In genomic region chr12:55715833-55716581, GRCh38 we compare ENCODE assay signal across 1 cellular context.
TF ChIP-seq lines count a peak whose summit lies in the region.

BLOC1S1 (plus strand) TSS chr12:55716046; CDS start chr12:55716052, 6 bp downstream.

TF ChIP-seq in HepG2, 621 proteins besides CTCF, POLR2A, EP300 and RAD21 (continued from another document and continues in another):
- TF ChIP-seq ZBTB46 (CRISPR knock-in tag; IDR thresholded peaks at IDR 0.05; ENCODE audit: borderline replicate concordance) = no peak
- peak; percentile 21; the same call in 1 of the 2 replicates for TF ChIP-seq ATF3 (CRISPR knock-in tag; IDR thresholded peaks at IDR 0.05)
- TF ChIP-seq ATF7 (IDR thresholded peaks at IDR 0.05) = no peak
- TF ChIP-seq ATF7 (CRISPR knock-in tag; IDR thresholded peaks at IDR 0.05) = no peak
- peak; percentile 75; the same call in 1 of the 2 replicates for TF ChIP-seq HOXA9 (CRISPR knock-in tag; IDR thresholded peaks at IDR 0.05; ENCODE audit: borderline replicate concordance)
- TF ChIP-seq TEAD2 (CRISPR knock-in tag; IDR thresholded peaks at IDR 0.05) = no peak
- peak; percentile 49; the same call in 1 of the 2 replicates for TF ChIP-seq ZNF343 (CRISPR knock-in tag; IDR thresholded peaks at IDR 0.05)
- peak; percentile 85; the same call in 1 of the 2 replicates for TF ChIP-seq ZNF589 (CRISPR knock-in tag; conservative IDR thresholded peaks at IDR 0.05)
- TF ChIP-seq ARHGAP35 (CRISPR knock-in tag; IDR thresholded peaks at IDR 0.05; ENCODE audit: borderline replicate concordance) = no peak
- peak; percentile 93 for TF ChIP-seq SP5 (CRISPR knock-in tag; IDR thresholded peaks at IDR 0.05; ENCODE audit: borderline replicate concordance, low read depth)
- no peak for TF ChIP-seq ZNF10 (CRISPR knock-in tag; IDR thresholded peaks at IDR 0.05; ENCODE audit: borderline replicate concordance, low read depth)
- peak; percentile 95 for TF ChIP-seq ZNF572 (CRISPR knock-in tag; IDR thresholded peaks at IDR 0.05)
- TF ChIP-seq MTF2 (CRISPR knock-in tag; IDR thresholded peaks at IDR 0.05; ENCODE audit: borderline replicate concordance) = no peak
- peak; percentile 29; the same call in 1 of the 2 replicates for TF ChIP-seq NR2F6 (IDR thresholded peaks at IDR 0.05)
- TF ChIP-seq NR2F6 (CRISPR knock-in tag; IDR thresholded peaks at IDR 0.05) = peak; percentile 66
- TF ChIP-seq THAP8 (CRISPR knock-in tag; IDR thresholded peaks at IDR 0.05; ENCODE audit: borderline replicate concordance) = no peak
- TF ChIP-seq WIZ (CRISPR knock-in tag; IDR thresholded peaks at IDR 0.05) = no peak
- peak; percentile 59; the same call in 1 of the 2 replicates for TF ChIP-seq THRA (CRISPR knock-in tag; IDR thresholded peaks at IDR 0.05; ENCODE audit: borderline replicate concordance)
- TF ChIP-seq ZNF839 (CRISPR knock-in tag; IDR thresholded peaks at IDR 0.05; ENCODE audit: borderline replicate concordance) = no peak
- TF ChIP-seq FOXA1 (IDR thresholded peaks at IDR 0.05) = no peak
- TF ChIP-seq FOXA1 (CRISPR knock-in tag; IDR thresholded peaks at IDR 0.05) = no peak; the same call in 1 of the 2 replicates
- TF ChIP-seq NFIB (CRISPR knock-in tag; IDR thresholded peaks at IDR 0.05; ENCODE audit: borderline replicate concordance) = no peak
- no peak for TF ChIP-seq ZNF720 (CRISPR knock-in tag; IDR thresholded peaks at IDR 0.05)
- no peak; the same call in 1 of the 2 replicates for TF ChIP-seq AKAP8 (CRISPR knock-in tag; IDR thresholded peaks at IDR 0.05)
- TF ChIP-seq FOXK2 (IDR thresholded peaks at IDR 0.05) = no peak
- TF ChIP-seq EHMT2 (IDR thresholded peaks at IDR 0.05; ENCODE audit: borderline replicate concordance, low read depth, low read length) = no peak; the same call in 1 of the 2 replicates
- TF ChIP-seq ETV5 (CRISPR knock-in tag; IDR thresholded peaks at IDR 0.05; ENCODE audit: borderline replicate concordance) = peak; percentile 97
- TF ChIP-seq HNF4A (CRISPR knock-in tag; IDR thresholded peaks at IDR 0.05) = peak; percentile 27; the same call in 1 of the 2 replicates
- TF ChIP-seq CEBPB (IDR thresholded peaks at IDR 0.05; ENCODE audit: borderline replicate concordance, low read depth, low read length) = peak; percentile 40; the same call in 1 of the 2 replicates
- TF ChIP-seq ZMYM2 (CRISPR knock-in tag; IDR thresholded peaks at IDR 0.05) = no peak
- TF ChIP-seq ZFP41 (CRISPR knock-in tag; IDR thresholded peaks at IDR 0.05; ENCODE audit: borderline replicate concordance) = no peak
- TF ChIP-seq YEATS4 (CRISPR knock-in tag; IDR thresholded peaks at IDR 0.05; ENCODE audit: borderline replicate concordance) = peak; percentile 84
- 0 out of 2 replicates have a peak, but pooled peaks have one; percentile 34 for TF ChIP-seq NR0B2 (CRISPR knock-in tag; IDR thresholded peaks at IDR 0.05)
- peak; percentile 71; the same call in 1 of the 2 replicates for TF ChIP-seq FOXC1 (CRISPR knock-in tag; IDR thresholded peaks at IDR 0.05; ENCODE audit: borderline replicate concordance)
- no peak for TF ChIP-seq HHEX (CRISPR knock-in tag; IDR thresholded peaks at IDR 0.05)
- no peak for TF ChIP-seq TFAP4 (IDR thresholded peaks at IDR 0.05; ENCODE audit: borderline replicate concordance, low read depth)
- TF ChIP-seq ELF1 (CRISPR knock-in tag; IDR thresholded peaks at IDR 0.05) = peak; percentile 92
- TF ChIP-seq ZBTB10 (CRISPR knock-in tag; IDR thresholded peaks at IDR 0.05; ENCODE audit: borderline replicate concordance) = no peak
- no peak for TF ChIP-seq MAZ (IDR thresholded peaks at IDR 0.05; ENCODE audit: borderline replicate concordance, low read depth, low read length)
- TF ChIP-seq MAZ (CRISPR knock-in tag; IDR thresholded peaks at IDR 0.05; ENCODE audit: low read depth) = peak; percentile 41; the same call in 1 of the 2 replicates
- peak; percentile 77; the same call in 1 of the 2 replicates for TF ChIP-seq TFDP2 (CRISPR knock-in tag; IDR thresholded peaks at IDR 0.05)
- TF ChIP-seq HBP1 (CRISPR knock-in tag; IDR thresholded peaks at IDR 0.05; ENCODE audit: low read depth) = peak; percentile 85; the same call in 1 of the 2 replicates
- no peak for TF ChIP-seq STAG1 (CRISPR knock-in tag; IDR thresholded peaks at IDR 0.05)
- TF ChIP-seq ZNF678 (CRISPR knock-in tag; IDR thresholded peaks at IDR 0.05) = no peak
- no peak for TF ChIP-seq SCMH1 (CRISPR knock-in tag; IDR thresholded peaks at IDR 0.05; ENCODE audit: borderline replicate concordance)
- peak; percentile 82 for TF ChIP-seq UBTF (CRISPR knock-in tag; IDR thresholded peaks at IDR 0.05)
- peak; percentile 35; the same call in 1 of the 2 replicates for TF ChIP-seq PRDM10 (CRISPR knock-in tag; IDR thresholded peaks at IDR 0.05; ENCODE audit: low read depth)
- TF ChIP-seq YEATS2 (CRISPR knock-in tag; IDR thresholded peaks at IDR 0.05; ENCODE audit: borderline replicate concordance) = peak; percentile 94
- TF ChIP-seq ZNF607 (CRISPR knock-in tag; IDR thresholded peaks at IDR 0.05; ENCODE audit: borderline replicate concordance) = peak; percentile 54; the same call in 1 of the 2 replicates
